28 cellular contexts compared by ENCODE assay signal in the genomic region with DNA sequence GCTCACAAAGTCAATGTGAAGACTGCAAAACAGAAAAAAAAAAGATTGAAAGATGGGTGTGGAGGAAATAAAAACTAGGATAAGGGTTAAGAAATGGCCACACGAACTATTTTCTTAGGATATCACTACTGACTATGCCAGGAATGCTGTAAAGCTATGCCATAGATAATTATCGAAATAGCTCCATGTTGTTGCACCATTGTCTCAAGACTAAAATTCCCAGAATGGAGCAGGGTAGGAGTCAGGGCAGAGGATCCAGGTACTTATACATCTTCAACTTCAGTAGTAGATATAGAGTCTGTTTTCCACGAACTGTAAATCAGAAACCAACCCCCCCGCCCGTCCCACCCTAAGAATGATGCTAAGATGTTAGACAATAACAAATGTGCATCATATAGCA.
A peak's percentile ranks its signal among the peaks of the same experiment; 100 is the strongest.
DNase-seq lines count a peak whose midpoint lies in the region; ATAC-seq, FAIRE-seq and TF ChIP-seq lines count a peak whose summit lies in the region.
"Had no signal": no experiment of that assay in that cellular context is flagged by ENCODE, and none has a peak within 500 bp of the region (broad histone marks: within the 10 kb centered on the region; RNA-seq: fewer than 3 reads in every experiment).

No MANE protein-coding gene starts in this region.

- intact Hi-C loops in left colon (cut with DNase I, micrococcal nuclease), result no loop called here

- WGBS in trophoblast cell (ENCODE audit: extremely low coverage, insufficient coverage, insufficient read length), result no CpG with 5 or more reads among the region's 5 CpGs

- H3K27ac ChIP-seq in 22Rv1 (peak overlapping the region; percentile 4; the same call in 1 of the 2 replicates), trophoblast cell (ENCODE audit: low read depth, low read length) (no peak overlapping the region)
- H3K27ac ChIP-seq: BLaER1 had no signal

- no peaks in the 10 kb centered on the region for H3K4me1 ChIP-seq in trophoblast cell (ENCODE audit: control insufficient read depth in 1 of 2, insufficient read depth in 2 of 2, low read length in 2 of 2)
- H3K4me1 ChIP-seq: BE2C, BLaER1 had no signal

- H2BK120ac ChIP-seq in trophoblast cell (ENCODE audit: insufficient read depth, low read length, poor library complexity), result no peak overlapping the region

- H2BK12ac ChIP-seq in trophoblast cell (ENCODE audit: low read length), result no peak overlapping the region

- ATAC-seq in left colon, result peak; percentile 49
- no peak for ATAC-seq in HG02884 (IDR thresholded peaks at IDR 0.05; ENCODE audit: unreplicated experiment)
- ATAC-seq: GM12878 had no signal

- H2AFZ ChIP-seq in trophoblast cell (ENCODE audit: insufficient read depth, low read length, poor library complexity), result no peak overlapping the region

- no peak overlapping the region for H3K23ac ChIP-seq in trophoblast cell (ENCODE audit: low read length)

- H4K12ac ChIP-seq in trophoblast cell (ENCODE audit: low read depth, low read length), result no peak overlapping the region

- no peak for FAIRE-seq in HTR-8/SVneo (lab: Jason Lieb, UNC)
- FAIRE-seq: A204.1, GM12878, GM12892, GM18507, GM19239 had no signal

- no peak overlapping the region for H4K8ac ChIP-seq in trophoblast cell (ENCODE audit: low read depth, low read length)

- H3K9me3 ChIP-seq in trophoblast cell (ENCODE audit: insufficient read depth, low read depth, low read length), result no peaks in the 10 kb centered on the region
- H3K9me3 ChIP-seq: BE2C, BLaER1 had no signal

- no peak overlapping the region for H2BK5ac ChIP-seq in trophoblast cell (ENCODE audit: low read depth, low read length, poor library complexity)

- TF ChIP-seq CTCF in 22Rv1 (IDR thresholded peaks at IDR 0.05), result no peak

- H3K14ac ChIP-seq in trophoblast cell (ENCODE audit: low read length), result no peak overlapping the region

- no peak overlapping the region for H3K4me3 ChIP-seq in trophoblast cell (ENCODE audit: low read depth, low read length)
- H3K4me3 ChIP-seq: BLaER1, GM12878 had no signal

- H3K79me2 ChIP-seq in trophoblast cell (ENCODE audit: control insufficient read depth, insufficient read depth, low read length, poor library complexity), result no peaks in the 10 kb centered on the region

- no peak overlapping the region for H3K4ac ChIP-seq in trophoblast cell (ENCODE audit: low read depth, low read length)

- H3K4me2 ChIP-seq in trophoblast cell (ENCODE audit: low read length), result no peak overlapping the region
- H3K4me2 ChIP-seq: BLaER1 had no signal

- no peaks in the 10 kb centered on the region for H3K27me3 ChIP-seq in trophoblast cell (ENCODE audit: insufficient read depth, low read length)
- H3K27me3 ChIP-seq: BE2C, BLaER1 had no signal

- no peaks in the 10 kb centered on the region for H3K36me3 ChIP-seq in trophoblast cell (ENCODE audit: control insufficient read depth in 1 of 2, insufficient read depth in 2 of 2, low read length in 2 of 2)
- H3K36me3 ChIP-seq: BE2C, BLaER1 had no signal

- no peak overlapping the region for H3K9ac ChIP-seq in trophoblast cell (ENCODE audit: low read length)
- H3K9ac ChIP-seq: BLaER1 had no signal

- DNase-seq in NCI-H226, result peak; percentile 7
- DNase-seq in left colon, result no peak
- DNase-seq in trophoblast cell, result peak; percentile 73 to 95
- DNase-seq in HTR-8/SVneo (ENCODE audit: insufficient read length, low spot score), result no peak
- no peak for DNase-seq in NCI-H748 (lab: John Stamatoyannopoulos, UW; ENCODE audit: unreplicated experiment)
- DNase-seq: 8988T; ACHN; BE2C; C1 segment of cervical spinal cord; CD4-positive, alpha-beta memory T cell; CD4-positive, CD25-positive, alpha-beta regulatory T cell; CD8-positive, alpha-beta memory T cell; COR-L47; DMS 273 treated with DMSO at 0.1 percent for 48 hours; DMS153; DMS53; DMS79; DND-41; EL; GDM1 had no signal

- H3K79me1 ChIP-seq in trophoblast cell (ENCODE audit: low read length), result no peaks in the 10 kb centered on the region

- H4K91ac ChIP-seq in trophoblast cell (ENCODE audit: low read depth, low read length), result no peak overlapping the region

- H3K18ac ChIP-seq in trophoblast cell (ENCODE audit: low read length), result no peak overlapping the region

- H2AK5ac ChIP-seq in trophoblast cell (ENCODE audit: low read length), result no peak overlapping the region

Comparison
In these comparisons a context has a peak if more than half of its experiments do, and no peak if none do; other contexts are left out.
1. DNase-seq: peak in NCI-H226 (single experiment) and trophoblast cell (2 of 2); none in left colon (0 of 2), HTR-8/SVneo (single experiment) and NCI-H748 (single experiment).